11 cellular contexts compared by ENCODE assay signal in the genomic region with DNA sequence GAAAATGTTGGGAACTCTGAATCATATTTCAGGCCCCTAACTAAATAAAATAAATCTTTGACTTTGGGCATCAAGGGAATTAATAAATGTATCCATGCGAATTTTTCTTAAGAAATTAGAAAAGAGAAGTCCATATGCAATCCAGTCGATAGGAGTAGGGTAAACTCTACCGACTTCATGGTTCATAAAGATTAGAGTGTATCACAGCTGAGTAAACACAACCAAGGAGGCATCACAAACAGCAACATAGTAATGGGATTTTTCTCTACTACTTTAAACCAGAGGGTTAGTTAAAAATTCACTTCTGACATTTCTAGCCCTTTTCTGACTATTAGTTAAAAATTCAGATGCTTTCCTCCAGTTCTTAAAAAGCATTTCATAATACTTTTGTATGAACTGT.
"Had no signal": no experiment of that assay in that cellular context is flagged by ENCODE, and none has a peak within 500 bp of the region (broad histone marks: within the 10 kb centered on the region; RNA-seq: fewer than 3 reads in every experiment).

No MANE protein-coding gene starts in this region.

- H3K27ac ChIP-seq: adrenal gland, transverse colon had no signal

- H3K4me1 ChIP-seq: adrenal gland, right atrium auricular region had no signal

- H3K4me3 ChIP-seq: adrenal gland, right atrium auricular region, transverse colon had no signal

- H3K27me3 ChIP-seq: adrenal gland, right atrium auricular region, transverse colon had no signal

- H3K9me3 ChIP-seq: adrenal gland, right atrium auricular region, transverse colon had no signal

- H3K36me3 ChIP-seq: adrenal gland, right atrium auricular region, transverse colon had no signal

- FAIRE-seq: kidney, small intestine, TTC549 had no signal

- DNase-seq: activated CD4-positive, alpha-beta T cell treated with anti-CD3 and anti-CD28 coated beads, Interleukin-2, amount 50 U/mL, for 1 hour; activated CD4-positive, CD25-positive, alpha-beta regulatory T cell; activated naive CD4-positive, alpha-beta T cell treated with anti-CD3 and anti-CD28 coated beads, Interleukin-2, amount 50 U/mL, for 16 hours; adrenal gland; dermis blood vessel endothelial cell; kidney; posterior cingulate gyrus; small intestine; transverse colon had no signal
